Comparison of ENCODE assay signal across 8 cellular contexts in the genomic region with DNA sequence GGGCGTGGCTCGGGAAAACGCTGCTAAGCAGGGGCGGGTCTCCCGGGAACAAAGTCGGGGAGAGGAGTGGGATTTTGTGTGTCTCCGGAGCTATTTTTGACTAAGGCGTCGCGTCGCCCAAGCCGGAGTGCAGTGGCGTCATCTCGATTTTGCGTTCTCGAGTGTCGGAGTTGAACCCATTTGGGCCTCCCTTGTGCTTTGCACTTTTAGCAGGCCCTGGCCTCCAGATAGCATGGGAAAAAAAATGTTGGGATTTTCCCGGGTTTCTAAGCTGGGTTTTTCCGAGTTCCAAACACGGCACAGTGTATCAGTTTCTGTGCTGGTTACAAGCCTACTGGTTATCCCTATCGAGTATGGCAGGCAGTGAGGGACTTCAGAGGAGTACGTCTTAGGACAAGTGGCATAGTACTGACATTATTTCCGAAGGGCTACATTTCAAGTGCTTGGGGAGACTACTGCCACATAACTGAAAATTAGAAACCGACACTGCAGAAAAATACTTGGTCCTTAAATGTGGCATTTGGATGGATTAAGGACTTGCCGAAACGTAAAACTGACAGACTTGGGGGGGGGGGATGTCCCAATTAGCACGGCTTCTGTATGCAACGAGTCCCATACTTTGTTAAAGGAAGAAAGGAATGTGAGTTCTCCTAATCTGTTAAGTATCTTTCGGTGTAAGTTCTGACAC.
DNase-seq lines count a peak whose midpoint lies in the region; ATAC-seq and TF ChIP-seq lines count a peak whose summit lies in the region.

No MANE protein-coding gene starts in this region.

- intact Hi-C loops in CD8-positive, alpha-beta T cell (cut with DNase I, micrococcal nuclease), result loop anchor here (1.0 to 10.0 kb wide), 11 partner anchors 33 to 1318 kb away; a partner anchor contains a TSS
- intact Hi-C loops in PC-3 (cut with micrococcal nuclease), result loop anchor here (1.0 to 5.0 kb wide), 3 partner anchors 54 to 1736 kb away; a partner anchor contains a TSS

- H3K9me3 Mint-ChIP-seq in CD8-positive, alpha-beta T cell, result no peaks in the 10 kb centered on the region
- no peaks in the 10 kb centered on the region for H3K9me3 Mint-ChIP-seq in type B pancreatic cell

- POLR2A ChIA-PET in CD8-positive, alpha-beta T cell (lab: Charles Lee), result interaction anchor here (0.6 to 10.2 kb wide), 60 partner anchors 8 to 1736 kb away, joined by 3 to 1910 read pairs (median 10); a partner anchor contains a TSS
- POLR2A ChIA-PET in PC-3 (lab: Charles Lee; ENCODE audit: unreplicated experiment), result interaction anchor here (0.5 to 4.1 kb wide), 12 partner anchors 16 to 1794 kb away, joined by 3 to 174 read pairs (median 5); a partner anchor contains a TSS

- no peaks in the 10 kb centered on the region for H3K27me3 ChIP-seq in CD8-positive, alpha-beta T cell (ENCODE audit: insufficient read depth, low read length)
- H3K27me3 ChIP-seq in PC-3 (ENCODE audit: low read length) (no peaks in the 10 kb centered on the region), gastroesophageal sphincter (no peaks in the 10 kb centered on the region)

- H3F3A ChIP-seq in PC-3 (ENCODE audit: low read length, unreplicated experiment), result peaks cover 14% of the 10 kb centered on the region

- H3K4me3 ChIP-seq in CD8-positive, alpha-beta T cell (ENCODE audit: low read depth, low read length), result peak overlapping the region; percentile 51
- H3K4me3 ChIP-seq in PC-3 (ENCODE audit: low read length) (peak overlapping the region; percentile 90), gastroesophageal sphincter (peak overlapping the region; percentile 63 to 82)

- TSS peak; percentile 99 for BruUV-seq in PC-3 (replicated peaks; lab: Mats Ljungman, UMichigan)

- no peaks in the 10 kb centered on the region for H3K36me3 ChIP-seq in CD8-positive, alpha-beta T cell (ENCODE audit: insufficient read depth, low read length)
- H3K36me3 ChIP-seq in PC-3 (ENCODE audit: low read depth, low read length), result no peaks in the 10 kb centered on the region
- no peaks in the 10 kb centered on the region for H3K36me3 ChIP-seq in gastroesophageal sphincter

- H3K4me1 Mint-ChIP-seq in CD8-positive, alpha-beta T cell (ENCODE audit: low read depth), result peaks cover 38% of the 10 kb centered on the region
- H3K4me1 Mint-ChIP-seq in type B pancreatic cell (ENCODE audit: unreplicated experiment), result peaks cover 17% of the 10 kb centered on the region

- H3K4me3 Mint-ChIP-seq in CD8-positive, alpha-beta T cell, result peak overlapping the region; percentile 94
- H3K4me3 Mint-ChIP-seq in type B pancreatic cell, result peak overlapping the region; percentile 97

- no peak for TF ChIP-seq CTCF in CD8-positive, alpha-beta T cell (IDR thresholded peaks at IDR 0.05)
- TF ChIP-seq CTCF in PC-3 (conservative IDR thresholded peaks at IDR 0.05; ENCODE audit: low read depth, low read length) (no peak), gastroesophageal sphincter (IDR thresholded peaks at IDR 0.05) (peak in 1 of 4 experiments; percentile 6), omental fat pad (IDR thresholded peaks at IDR 0.05) (no peak), type B pancreatic cell (conservative IDR thresholded peaks at IDR 0.05) (no peak)

- H3K79me2 ChIP-seq in PC-3 (ENCODE audit: low read length), result peaks cover 47% of the 10 kb centered on the region

- H3K36me3 Mint-ChIP-seq in CD8-positive, alpha-beta T cell, result peaks cover 22% of the 10 kb centered on the region
- no peaks in the 10 kb centered on the region for H3K36me3 Mint-ChIP-seq in type B pancreatic cell

- peak; percentile 22 for ATAC-seq in CD8-positive, alpha-beta T cell
- ATAC-seq in GM19438 (IDR thresholded peaks at IDR 0.05; ENCODE audit: low read depth, unreplicated experiment) (peak; percentile 14), HG03565 (IDR thresholded peaks at IDR 0.05; ENCODE audit: unreplicated experiment) (peak; percentile 9), PC-3 (peak; percentile 25), gastroesophageal sphincter (peak; percentile 14), omental fat pad (ENCODE audit: low FRiP score) (peak; percentile 15)

- H3K9me3 ChIP-seq in CD8-positive, alpha-beta T cell (ENCODE audit: low read length), result no peaks in the 10 kb centered on the region
- H3K9me3 ChIP-seq in PC-3 (ENCODE audit: low read length), result no peaks in the 10 kb centered on the region
- H3K9me3 ChIP-seq in gastroesophageal sphincter, result no peaks in the 10 kb centered on the region

- 0 to 1% methylated on average over 20 to 22 of the region's 29 CpGs for WGBS in gastroesophageal sphincter (ENCODE audit: low coverage in 1 of 2), 2 donors

- H2AFZ ChIP-seq in PC-3 (ENCODE audit: low read length), result no peak overlapping the region

- peak overlapping the region; percentile 94 for H3K9ac ChIP-seq in PC-3 (ENCODE audit: low read length)

- no peak for TF ChIP-seq EP300 in gastroesophageal sphincter (IDR thresholded peaks at IDR 0.05)

- H3K27ac Mint-ChIP-seq in CD8-positive, alpha-beta T cell, result peak overlapping the region; percentile 98
- peak overlapping the region; percentile 98 for H3K27ac Mint-ChIP-seq in type B pancreatic cell

- TF ChIP-seq POLR2A in gastroesophageal sphincter (IDR thresholded peaks at IDR 0.05), result peak; percentile 72 to 80

- H3K4me1 ChIP-seq in CD8-positive, alpha-beta T cell (ENCODE audit: insufficient read depth, low read length), result peaks cover 20% of the 10 kb centered on the region
- peaks cover 27% of the 10 kb centered on the region for H3K4me1 ChIP-seq in PC-3 (ENCODE audit: insufficient read depth, low read length)
- H3K4me1 ChIP-seq in gastroesophageal sphincter, result peaks cover 0 to 39% (median 8%) of the 10 kb centered on the region in 3 donors

- CTCF ChIA-PET in CD8-positive, alpha-beta T cell (lab: Charles Lee), result interaction anchor here (1.2 to 5.2 kb wide), 9 partner anchors 12 to 133 kb away, joined by 3 to 62 read pairs (median 5); a partner anchor contains a TSS
- CTCF ChIA-PET in PC-3 (lab: Charles Lee), result interaction anchor here (0.6 to 1.4 kb wide), 2 partner anchors 40 to 131 kb away, joined by 3 read pairs; a partner anchor contains a TSS

- peaks cover 31% of the 10 kb centered on the region for H4K20me1 ChIP-seq in PC-3 (ENCODE audit: low read length)

- H3K27ac ChIP-seq in CD8-positive, alpha-beta T cell (ENCODE audit: low read depth, low read length), result peak overlapping the region; percentile 98
- H3K27ac ChIP-seq in PC-3 (ENCODE audit: low read length), result peak overlapping the region; percentile 79
- H3K27ac ChIP-seq in gastroesophageal sphincter, result peak overlapping the region; percentile 93 to 99 (median 98)

- H3K27me3 Mint-ChIP-seq in CD8-positive, alpha-beta T cell (ENCODE audit: low read depth), result no peaks in the 10 kb centered on the region
- peaks cover 10% of the 10 kb centered on the region for H3K27me3 Mint-ChIP-seq in type B pancreatic cell

- DNase-seq in CD8-positive, alpha-beta T cell, result peak; percentile 48 to 84 (median 61)
- DNase-seq in PC-3, result no peak
- peak; percentile 23 to 45 for DNase-seq in activated T-helper 1 cell treated with anti-CD3 and anti-CD28 coated beads, Interleukin-2, amount 50 U/mL, for 16 hours (ENCODE audit: low read depth in 1 of 2, low spot score in 1 of 2)
- no peak for DNase-seq in omental fat pad (ENCODE audit: low spot score)
- peak; percentile 80 for DNase-seq in type B pancreatic cell (ENCODE audit: extremely low spot score, unreplicated experiment)

- H3K9me2 ChIP-seq in PC-3 (replicated peaks; ENCODE audit: low read length), result no peaks in the 10 kb centered on the region

- H3K4me2 ChIP-seq in PC-3 (ENCODE audit: low read length), result peak overlapping the region; percentile 90

Comparison
In these comparisons a context has a peak if more than half of its experiments do, and no peak if none do; other contexts are left out.
1. DNase-seq: peak in CD8-positive, alpha-beta T cell (7 of 7), activated T-helper 1 cell treated with anti-CD3 and anti-CD28 coated beads, Interleukin-2, amount 50 U/mL, for 16 hours (2 of 2) and type B pancreatic cell (single experiment); none in PC-3 (single experiment) and omental fat pad (single experiment).
2. Peak in every context shown above with its lines, with median percentiles within 50 percentile points of each other: ATAC-seq, H3K27ac ChIP-seq and H3K4me3 ChIP-seq.